In genomic region chr16:90031931-90032663, GRCh38 we compare ENCODE assay signal across 13 cellular contexts. TPM values are rescaled to one million over a fixed set of nuclear protein-coding genes. Genes with fewer than 3 reads are reported as not detected.
DNase-seq lines count a peak whose midpoint lies in the region; ATAC-seq and TF ChIP-seq lines count a peak whose summit lies in the region.
"Had no signal": no experiment of that assay in that cellular context is flagged by ENCODE, and none has a peak within 500 bp of the region (broad histone marks: within the 10 kb centered on the region; RNA-seq: fewer than 3 reads in every experiment).

No MANE protein-coding gene starts in this region.

- TF ChIP-seq EP300 in gastroesophageal sphincter (IDR thresholded peaks at IDR 0.05): no peak
- no peak for TF ChIP-seq EP300 in upper lobe of left lung (IDR thresholded peaks at IDR 0.05)

- H3K4me3 Mint-ChIP-seq in activated naive CD4-positive, alpha-beta T cell treated with anti-CD3 and anti-CD28 coated beads, Interleukin-2, amount 50 U/mL, for 24 hours: no peak overlapping the region
- peak overlapping the region; percentile 30 for H3K4me3 Mint-ChIP-seq in activated naive CD8-positive, alpha-beta T cell treated with anti-CD3 and anti-CD28 coated beads, Interleukin-2, amount 50 U/mL, for 24 hours

- TF ChIP-seq CTCF in gastroesophageal sphincter (IDR thresholded peaks at IDR 0.05) (peak in 2 of 4 experiments; percentile 12 to 13), upper lobe of left lung (IDR thresholded peaks at IDR 0.05) (peak in 2 of 6 experiments; percentile 41 to 70)

- peaks cover 9% of the 10 kb centered on the region for H3K36me3 Mint-ChIP-seq in activated naive CD4-positive, alpha-beta T cell treated with anti-CD3 and anti-CD28 coated beads, Interleukin-2, amount 50 U/mL, for 24 hours
- peaks cover 9% of the 10 kb centered on the region for H3K36me3 Mint-ChIP-seq in activated naive CD8-positive, alpha-beta T cell treated with anti-CD3 and anti-CD28 coated beads, Interleukin-2, amount 50 U/mL, for 24 hours (ENCODE audit: low read depth)

- H3K27me3 ChIP-seq in gastroesophageal sphincter (no peaks in the 10 kb centered on the region), upper lobe of left lung (no peaks in the 10 kb centered on the region)
- H3K27me3 ChIP-seq: heart left ventricle had no signal

- H3K4me1 Mint-ChIP-seq in activated naive CD4-positive, alpha-beta T cell treated with anti-CD3 and anti-CD28 coated beads, Interleukin-2, amount 50 U/mL, for 24 hours: no peaks in the 10 kb centered on the region
- H3K4me1 Mint-ChIP-seq in activated naive CD8-positive, alpha-beta T cell treated with anti-CD3 and anti-CD28 coated beads, Interleukin-2, amount 50 U/mL, for 24 hours: peaks cover 6% of the 10 kb centered on the region

- TF ChIP-seq POLR2A in gastroesophageal sphincter (IDR thresholded peaks at IDR 0.05) (no peak), upper lobe of left lung (IDR thresholded peaks at IDR 0.05) (peak in 1 of 4 donors; percentile 91)

- no peaks in the 10 kb centered on the region for H3K27me3 Mint-ChIP-seq in activated naive CD4-positive, alpha-beta T cell treated with anti-CD3 and anti-CD28 coated beads, Interleukin-2, amount 50 U/mL, for 24 hours
- H3K27me3 Mint-ChIP-seq in activated naive CD8-positive, alpha-beta T cell treated with anti-CD3 and anti-CD28 coated beads, Interleukin-2, amount 50 U/mL, for 24 hours: no peaks in the 10 kb centered on the region
- H3K27me3 Mint-ChIP-seq: naive B cell had no signal

- ATAC-seq in activated naive CD8-positive, alpha-beta T cell treated with anti-CD3 and anti-CD28 coated beads, Interleukin-2, amount 50 U/mL, for 24 hours: no peak
- ATAC-seq in gastroesophageal sphincter: peak; percentile 19
- peak; percentile 58 to 69 for ATAC-seq in upper lobe of left lung (ENCODE audit: low FRiP score in 2 of 2)
- no peak for ATAC-seq in HG03439 (IDR thresholded peaks at IDR 0.05; ENCODE audit: unreplicated experiment)
- no peak for ATAC-seq in HG02763 (IDR thresholded peaks at IDR 0.05; ENCODE audit: unreplicated experiment)
- ATAC-seq: heart left ventricle had no signal

- peak overlapping the region; percentile 65 for H3K27ac Mint-ChIP-seq in activated naive CD4-positive, alpha-beta T cell treated with anti-CD3 and anti-CD28 coated beads, Interleukin-2, amount 50 U/mL, for 24 hours
- peak overlapping the region; percentile 93 for H3K27ac Mint-ChIP-seq in activated naive CD8-positive, alpha-beta T cell treated with anti-CD3 and anti-CD28 coated beads, Interleukin-2, amount 50 U/mL, for 24 hours

- no peak for DNase-seq in activated naive CD4-positive, alpha-beta T cell treated with anti-CD3 and anti-CD28 coated beads, Interleukin-2, amount 50 U/mL, for 16 hours
- no peak for DNase-seq in activated naive CD8-positive, alpha-beta T cell treated with anti-CD3 and anti-CD28 coated beads, Interleukin-2, amount 50 U/mL, for 24 hours
- DNase-seq in upper lobe of left lung (no peak), islet precursor cell (no peak)
- DNase-seq: naive B cell had no signal

- H3K9me3 ChIP-seq in gastroesophageal sphincter: no peaks in the 10 kb centered on the region
- H3K9me3 ChIP-seq in upper lobe of left lung: peaks cover 0 to 5% (median 0%) of the 10 kb centered on the region in 4 donors
- H3K9me3 ChIP-seq: heart left ventricle had no signal

- H3K4me3 ChIP-seq in gastroesophageal sphincter (no peak overlapping the region), upper lobe of left lung (peak overlapping the region in 1 of 4 donors; percentile 21)
- H3K4me3 ChIP-seq: heart left ventricle had no signal

- H3K36me3 ChIP-seq in gastroesophageal sphincter: peaks cover 0 to 65% of the 10 kb centered on the region in 2 donors
- peaks cover 2 to 49% (median 26%) of the 10 kb centered on the region in 4 donors for H3K36me3 ChIP-seq in upper lobe of left lung

- no peaks in the 10 kb centered on the region for H3K4me1 ChIP-seq in gastroesophageal sphincter
- H3K4me1 ChIP-seq in upper lobe of left lung: no peaks in the 10 kb centered on the region

- 72 to 83% methylated on average over 9 of the region's 9 CpGs for WGBS in gastroesophageal sphincter (ENCODE audit: low coverage in 1 of 2), 2 donors
- 86% methylated on average over 9 of the region's 9 CpGs for WGBS in upper lobe of left lung, 2 donors

- no peaks in the 10 kb centered on the region for H3K9me3 Mint-ChIP-seq in activated naive CD4-positive, alpha-beta T cell treated with anti-CD3 and anti-CD28 coated beads, Interleukin-2, amount 50 U/mL, for 24 hours
- peaks cover 7% of the 10 kb centered on the region for H3K9me3 Mint-ChIP-seq in activated naive CD8-positive, alpha-beta T cell treated with anti-CD3 and anti-CD28 coated beads, Interleukin-2, amount 50 U/mL, for 24 hours

- H3K27ac ChIP-seq in gastroesophageal sphincter (peak overlapping the region in 1 of 4 donors; percentile 27), upper lobe of left lung (no peak overlapping the region)
- H3K27ac ChIP-seq: C4-2B, VCaP had no signal

RNA-seq across cellular contexts. Expression of gene DBNDD1, which starts 12.8 kb away (rescaled TPM):
- total RNA-seq in gastroesophageal sphincter (1 to 10 TPM; 1.1 to 4.1 (median 3.5) TPM), upper lobe of left lung (10 to 100 TPM in 3 of 6 donors, 1 to 10 TPM in 3; 4.6 to 23.2 (median 11.1) TPM)

RNA-seq across cellular contexts. Expression of gene PRDM7, which starts 45.0 kb away (rescaled TPM):
- total RNA-seq in gastroesophageal sphincter: not detected
- not detected for total RNA-seq in upper lobe of left lung
- total RNA-seq: heart left ventricle, subcutaneous adipose tissue had no signal

Comparison
In these comparisons a context has a peak if more than half of its experiments do, and no peak if none do; other contexts are left out.
1. ATAC-seq: peak in gastroesophageal sphincter (single experiment) and upper lobe of left lung (2 of 2); none in activated naive CD8-positive, alpha-beta T cell treated with anti-CD3 and anti-CD28 coated beads, Interleukin-2, amount 50 U/mL, for 24 hours (single experiment), HG03439 (single experiment) and HG02763 (single experiment).